ENCODE assay signal across 33 cellular contexts in genomic region chr19:32613008-32613407, GRCh38.
"Had no signal": no experiment of that assay in that cellular context is flagged by ENCODE, and none has a peak within 500 bp of the region (broad histone marks: within the 10 kb centered on the region; RNA-seq: fewer than 3 reads in every experiment).

No MANE protein-coding gene starts in this region.

- H3K4me3 ChIP-seq: adrenal gland, ascending aorta, body of pancreas, breast epithelium, cardiac muscle cell had no signal

- DNase-seq: activated effector memory CD4-positive, alpha-beta T cell treated with anti-CD3 and anti-CD28 coated beads, Interleukin-2, amount 50 U/mL, for 16 hours; activated effector memory CD4-positive, alpha-beta T cell treated with Interleukin-2 at 50 U/mL for 16 hours; activated gamma-delta T cell; activated gamma-delta T cell treated with Interleukin-2 at 50 U/mL for 16 hours; activated naive CD4-positive, alpha-beta T cell; activated naive CD4-positive, alpha-beta T cell treated with anti-CD3 and anti-CD28 coated beads for 36 hours; activated naive CD4-positive, alpha-beta T cell treated with anti-CD3 and anti-CD28 coated beads, Interleukin-2, amount 10 ng/mL, durations not matched to agents 7 days and 5 days; activated naive CD4-positive, alpha-beta T cell treated with anti-CD3 and anti-CD28 coated beads, Interleukin-2, amount 50 U/mL, for 16 hours; activated naive CD4-positive, alpha-beta T cell treated with Interleukin-2 at 50 U/mL for 16 hours; activated naive CD8-positive, alpha-beta T cell treated with anti-CD3 and anti-CD28 coated beads for 36 hours; activated naive CD8-positive, alpha-beta T cell treated with anti-CD3 and anti-CD28 coated beads, Interleukin-2, amount 10 ng/mL, durations not matched to agents 7 days and 5 days; activated naive CD8-positive, alpha-beta T cell treated with anti-CD3 and anti-CD28 coated beads, Interleukin-2, amount 50 U/mL, for 24 hours; activated T-cell treated with anti-CD3 and anti-CD28 coated beads, Interleukin-2, amount 50 U/mL, for 24 hours; activated T-cell treated with anti-CD3 and anti-CD28 coated beads, Interleukin-2, amount 50 U/mL, for 4 hours; activated T-cell treated with anti-CD3 and anti-CD28 coated beads, Interleukin-2, amount 50 U/mL, for 48 hours; activated T-cell treated with anti-CD3 and anti-CD28 coated beads, Interleukin-2, amount 50 U/mL, for 72 hours; adrenal gland; amniotic stem cell; amygdala; anterior cingulate cortex; aorta; body of pancreas; brain microvascular endothelial cell; caudate nucleus; central memory CD4-positive, alpha-beta T cell; cerebellar nuclear complex had no signal

- H3K27ac ChIP-seq: adrenal gland, ascending aorta, body of pancreas, brain microvascular endothelial cell, breast epithelium, cardiac muscle cell had no signal

- ATAC-seq: activated naive CD4-positive, alpha-beta T cell treated with anti-CD3 and anti-CD28 coated beads, Interleukin-2, amount 50 U/mL, for 72 hours; activated naive CD8-positive, alpha-beta T cell treated with anti-CD3 and anti-CD28 coated beads, Interleukin-2, amount 50 U/mL, for 24 hours; activated T-cell treated with anti-CD3 and anti-CD28 coated beads, Interleukin-2, amount 50 U/mL, for 4 hours; activated T-cell treated with anti-CD3 and anti-CD28 coated beads, Interleukin-2, amount 50 U/mL, for 72 hours; activated T-helper 17 cell treated with anti-CD3 and anti-CD28 coated beads, Interleukin-2, amount 50 U/mL, for 72 hours; body of pancreas had no signal

- H3K4me1 ChIP-seq: adrenal gland, ascending aorta, body of pancreas, breast epithelium had no signal

- H3K9me3 ChIP-seq: adrenal gland, ascending aorta, body of pancreas, breast epithelium had no signal

- FAIRE-seq: astrocyte, bronchial epithelial cell had no signal

- H3K36me3 ChIP-seq: breast epithelium had no signal
